Comparison of ENCODE assay signal across 8 cellular contexts in genomic region chr3:129399895-129400357, GRCh38. TPM values are rescaled to one million over a fixed set of nuclear protein-coding genes. Genes with fewer than 3 reads are reported as not detected.
DNase-seq lines count a peak whose midpoint lies in the region; ATAC-seq, FAIRE-seq and TF ChIP-seq lines count a peak whose summit lies in the region.

No MANE protein-coding gene starts in this region.

- TF ChIP-seq CTCF in thoracic aorta (IDR thresholded peaks at IDR 0.05), result no peak

- no peaks in the 10 kb centered on the region for H3K9me3 ChIP-seq in iPS-20b (ENCODE audit: insufficient read depth, low read depth, low read length)
- H3K9me3 ChIP-seq in thoracic aorta, result no peaks in the 10 kb centered on the region

- H3K4me3 ChIP-seq in iPS-20b (ENCODE audit: low read length) (peak overlapping the region; percentile 87; the same call in 1 of the 2 replicates), thoracic aorta (peak overlapping the region; percentile 80)

- H3K27me3 ChIP-seq in iPS-20b (ENCODE audit: insufficient read depth, low read length) (no peaks in the 10 kb centered on the region), thoracic aorta (replicated peaks; ENCODE audit: insufficient read depth) (no peaks in the 10 kb centered on the region)

- ATAC-seq in HG03097 (IDR thresholded peaks at IDR 0.05; ENCODE audit: low FRiP score, unreplicated experiment), result peak; percentile 11
- ATAC-seq in thoracic aorta (ENCODE audit: insufficient number of reproducible peaks, low FRiP score, low read depth), result no peak
- no peak for ATAC-seq in GM19395 (IDR thresholded peaks at IDR 0.05; ENCODE audit: unreplicated experiment)
- no peak for ATAC-seq in HG03571 (IDR thresholded peaks at IDR 0.05; ENCODE audit: unreplicated experiment)

- peak; percentile 16 for FAIRE-seq in GM12891 (lab: Jason Lieb, UNC)

- peak overlapping the region; percentile 49; the same call in 1 of the 2 replicates for H3K9ac ChIP-seq in iPS-20b (ENCODE audit: low read depth, low read length)

- peak; percentile 94 for TF ChIP-seq POLR2A in GM12891 (IDR thresholded peaks at IDR 0.05; ENCODE audit: low read depth, low read length)

- H3K4me1 ChIP-seq in iPS-20b (ENCODE audit: insufficient read depth, low read length), result peaks cover 6% of the 10 kb centered on the region
- peaks cover 4 to 14% of the 10 kb centered on the region in 2 donors for H3K4me1 ChIP-seq in thoracic aorta (ENCODE audit: control insufficient read depth in 1 of 2, low read depth in 2 of 2)

- H3K27ac ChIP-seq in iPS-20b (ENCODE audit: low read length) (no peak overlapping the region), thoracic aorta (peak overlapping the region; percentile 84 to 86)

- H3K36me3 ChIP-seq in iPS-20b (ENCODE audit: insufficient read depth, low read depth, low read length), result peaks cover 19% of the 10 kb centered on the region; the same call in 1 of the 2 replicates
- peaks cover 3% of the 10 kb centered on the region for H3K36me3 ChIP-seq in thoracic aorta

- no peak for DNase-seq in GM12891 (ENCODE audit: insufficient read length, low spot score)
- DNase-seq in activated T-cell treated with anti-CD3 and anti-CD28 coated beads, Interleukin-2, amount 50 U/mL, for 48 hours, result peak; percentile 31 to 42
- no peak for DNase-seq in thoracic aorta (ENCODE audit: low spot score)
- DNase-seq in SW 1271 (lab: John Stamatoyannopoulos, UW), result no peak

TF ChIP-seq in GM12891, 5 proteins besides CTCF, POLR2A, EP300 and RAD21:
- TF ChIP-seq SPI1 (IDR thresholded peaks at IDR 0.05; ENCODE audit: low read depth, low read length) (no peak), PAX5 (IDR thresholded peaks at IDR 0.05; ENCODE audit: insufficient read depth, low read length, severe bottlenecking) (no peak), POU2F2 (IDR thresholded peaks at IDR 0.05; ENCODE audit: low read depth, low read length) (peak; percentile 20; the same call in 1 of the 2 replicates), POLR2AphosphoS5 (IDR thresholded peaks at IDR 0.05; ENCODE audit: low read depth, low read length) (peak; percentile 90), TAF1 (IDR thresholded peaks at IDR 0.05; ENCODE audit: low read depth, low read length) (no peak)
TF ChIP-seq in GM12891: peak in this region for 2.

RNA-seq across cellular contexts. Expression of gene EFCAB12, which starts 28.5 kb away (rescaled TPM):
- polyA plus RNA-seq in GM12891 (2012; ENCODE audit: low read depth, missing spikeins), result 0.13 TPM
- under 1 TPM in 1 of 2 donors, not detected in 1; 0.68 TPM for total RNA-seq in thoracic aorta

RNA-seq across cellular contexts. Expression of gene MBD4, which starts 39.8 kb away (rescaled TPM):
- 26.5 TPM for polyA plus RNA-seq in GM12891 (2012; ENCODE audit: low read depth, missing spikeins)
- total RNA-seq in thoracic aorta, result 10 to 100 TPM; 23.0 to 32.5 TPM

RNA-seq across cellular contexts. Expression of gene IFT122, which starts 40.1 kb away (rescaled TPM):
- 9.0 TPM for polyA plus RNA-seq in GM12891 (2012; ENCODE audit: low read depth, missing spikeins)
- total RNA-seq in thoracic aorta, result 10 to 100 TPM; 50.1 to 61.9 TPM

Comparison
In these comparisons a context has a peak if more than half of its experiments do, and no peak if none do; other contexts are left out.
1. DNase-seq: peak in activated T-cell treated with anti-CD3 and anti-CD28 coated beads, Interleukin-2, amount 50 U/mL, for 48 hours (2 of 2); none in GM12891 (single experiment), thoracic aorta (single experiment) and SW 1271 (0 of 2).